In genomic region chr13:99985886-99986527, GRCh38 we compare ENCODE assay signal across 10 cellular contexts. TPM values are rescaled to one million over a fixed set of nuclear protein-coding genes. Genes with fewer than 3 reads are reported as not detected.
DNase-seq lines count a peak whose midpoint lies in the region; ATAC-seq, FAIRE-seq and TF ChIP-seq lines count a peak whose summit lies in the region.
"Had no signal": no experiment of that assay in that cellular context is flagged by ENCODE, and none has a peak within 500 bp of the region (broad histone marks: within the 10 kb centered on the region; RNA-seq: fewer than 3 reads in every experiment).

No MANE protein-coding gene starts in this region.

- H3K27ac Mint-ChIP-seq in CD8-positive, alpha-beta memory T cell, result peak overlapping the region in 6 of 8 donors; percentile 50 to 92 (median 68)
- H3K27ac Mint-ChIP-seq in astrocyte (ENCODE audit: unreplicated experiment), result peak overlapping the region; percentile 63

- peaks cover 75 to 77% of the 10 kb centered on the region in 2 donors for H3K27me3 Mint-ChIP-seq in CD8-positive, alpha-beta memory T cell
- peaks cover 73% of the 10 kb centered on the region for H3K27me3 Mint-ChIP-seq in astrocyte (ENCODE audit: low read depth, unreplicated experiment)

- no peaks in the 10 kb centered on the region for H3K79me1 ChIP-seq in mesendoderm (ENCODE audit: low read length)

- H3K9me3 ChIP-seq in CD8-positive, alpha-beta memory T cell (ENCODE audit: low read length), result peaks cover 8% of the 10 kb centered on the region
- H3K9me3 ChIP-seq in HCT116 (ENCODE audit: control insufficient read depth in 1 of 2, insufficient read depth in 1 of 2, low read depth in 1 of 2, low read length in 2 of 2) (no peaks in the 10 kb centered on the region), astrocyte (ENCODE audit: insufficient read depth, low read depth, low read length) (no peaks in the 10 kb centered on the region), ascending aorta (no peaks in the 10 kb centered on the region)

- H2AFZ ChIP-seq in HCT116 (ENCODE audit: low read depth, low read length, poor library complexity, severe bottlenecking), result no peak overlapping the region
- H2AFZ ChIP-seq in astrocyte (ENCODE audit: low read depth, low read length), result no peak overlapping the region

- no peak for ATAC-seq in HCT116

- no peak for FAIRE-seq in astrocyte (lab: Jason Lieb, UNC)

- peak overlapping the region; percentile 61 for H2BK5ac ChIP-seq in mesendoderm (ENCODE audit: low read length)

- no peaks in the 10 kb centered on the region for H3K36me3 ChIP-seq in CD8-positive, alpha-beta memory T cell (ENCODE audit: insufficient read depth, low read length)
- H3K36me3 ChIP-seq in HCT116 (ENCODE audit: control insufficient read depth in 1 of 2, insufficient read depth in 2 of 2, low read length in 2 of 2), result peaks cover 0 to 6% of the 10 kb centered on the region in 2 experiments; a peak in 2 of 4 replicates
- no peaks in the 10 kb centered on the region for H3K36me3 ChIP-seq in astrocyte (ENCODE audit: insufficient read depth, low read length)
- H3K36me3 ChIP-seq in mesendoderm (ENCODE audit: control insufficient read depth, insufficient read depth, low read length), result peaks cover 10% of the 10 kb centered on the region
- no peaks in the 10 kb centered on the region for H3K36me3 ChIP-seq in ascending aorta

- TSS peak; percentile 34 for BruUV-seq in HCT116 (replicated peaks; lab: Mats Ljungman, UMichigan)

- WGBS in mesendoderm (ENCODE audit: extremely low coverage, insufficient coverage, low lambda C conversion rate), result no CpG with 5 or more reads among the region's 15 CpGs

- H2BK15ac ChIP-seq in mesendoderm (replicated peaks; ENCODE audit: low read depth), result no peak overlapping the region

- no peak for TF ChIP-seq RAD21 in HCT116 (IDR thresholded peaks at IDR 0.05; ENCODE audit: low read depth)

- H2BK120ac ChIP-seq in mesendoderm (ENCODE audit: low read depth, low read length), result no peak overlapping the region

- TF ChIP-seq CTCF in HCT116 (IDR thresholded peaks at IDR 0.05 in 2 of 3, conservative IDR thresholded peaks at IDR 0.05 in 1 of 3; ENCODE audit: borderline replicate concordance in 1 of 3, insufficient read depth in 1 of 3, low read depth in 2 of 3, low read length in 2 of 3), result no peak
- TF ChIP-seq CTCF in astrocyte (IDR thresholded peaks at IDR 0.05; ENCODE audit: insufficient read depth, low read depth, low read length), result no peak
- no peak for TF ChIP-seq CTCF in ascending aorta (IDR thresholded peaks at IDR 0.05)

- H4K5ac ChIP-seq in mesendoderm (ENCODE audit: low read length), result no peak overlapping the region

- CTCF ChIA-PET in CD8-positive, alpha-beta memory T cell (lab: Charles Lee), result interaction anchor here (0.9 kb wide), 1 partner anchor 11 kb away, joined by 4 read pairs; no protein-coding TSS in a partner anchor
- CTCF ChIA-PET in HCT116 (lab: Charles Lee), result no interaction called here

- H2AK5ac ChIP-seq in mesendoderm (ENCODE audit: low read length), result no peak overlapping the region

- no peaks in the 10 kb centered on the region for H3K9me2 ChIP-seq in HCT116 (ENCODE audit: insufficient read depth)

- POLR2A ChIA-PET in CD8-positive, alpha-beta memory T cell (lab: Charles Lee), result interaction anchor here (0.5 to 1.2 kb wide), 2 partner anchors 12 to 40 kb away, joined by 3 read pairs; no protein-coding TSS in a partner anchor
- POLR2A ChIA-PET in HCT116 (lab: Charles Lee), result no interaction called here

- no peak overlapping the region for H3K27ac ChIP-seq in CD8-positive, alpha-beta memory T cell (ENCODE audit: low read depth, low read length)
- H3K27ac ChIP-seq in HCT116 (ENCODE audit: low read depth, low read length) (no peak overlapping the region), astrocyte (ENCODE audit: low read depth, low read length) (peak overlapping the region; percentile 15), mesendoderm (ENCODE audit: low read depth, low read length) (peak overlapping the region; percentile 54), ascending aorta (no peak overlapping the region)

- no peaks in the 10 kb centered on the region for H4K20me1 ChIP-seq in HCT116 (ENCODE audit: insufficient read depth)
- H4K20me1 ChIP-seq in astrocyte (ENCODE audit: insufficient read depth, low read length), result peaks cover 25% of the 10 kb centered on the region

- intact Hi-C loops in HCT116 (cut with micrococcal nuclease), result no loop called here
- intact Hi-C loops in ascending aorta (cut with DNase I), result loop anchor here (10.0 kb wide), 1 partner anchor 791 kb away; no protein-coding TSS in a partner anchor

- no peak for TF ChIP-seq POLR2A in HCT116 (IDR thresholded peaks at IDR 0.05; ENCODE audit: borderline replicate concordance, extremely low read depth, insufficient read depth, insufficient read length)

- no peak for DNase-seq in CD8-positive, alpha-beta memory T cell
- DNase-seq in HCT116 (ENCODE audit: low read depth, low spot score) (no peak), astrocyte (ENCODE audit: low read depth) (no peak), mesendoderm (no peak), NCI-H524 treated with DMSO at 0.1 percent for 48 hours (lab: John Stamatoyannopoulos, UW) (no peak), ascending aorta (ENCODE audit: low spot score in 2 of 2) (no peak)
- no peak for DNase-seq in NK-92 treated with Interleukin-12 subunit alpha and Interleukin-12 subunit beta, amount 100 ng/mL, for 24 hours (lab: John Stamatoyannopoulos, UW)
- DNase-seq: DMS153; effector memory CD4-positive, alpha-beta T cell; SW 1271 had no signal

- H3K4me3 ChIP-seq in CD8-positive, alpha-beta memory T cell (ENCODE audit: low read length), result no peak overlapping the region
- no peak overlapping the region for H3K4me3 ChIP-seq in HCT116 (replicated peaks in 1 of 2; ENCODE audit: low read depth in 1 of 2, low read length in 2 of 2)
- peak overlapping the region; percentile 20 for H3K4me3 ChIP-seq in astrocyte (ENCODE audit: insufficient read depth, low read depth, low read length)
- H3K4me3 ChIP-seq in mesendoderm (ENCODE audit: low read length), result peak overlapping the region; percentile 69
- no peak overlapping the region for H3K4me3 ChIP-seq in ascending aorta

- RAD21 ChIA-PET in HCT116 (lab: Charles Lee; ENCODE audit: low non-redundant PET in 1 of 2, low total read pairs in 2 of 2, uncharacterized antibody in 2 of 2, unreplicated experiment in 2 of 2), result no interaction called here

- peak overlapping the region; percentile 60 for H3K18ac ChIP-seq in mesendoderm (ENCODE audit: low read length)

- H4K8ac ChIP-seq in mesendoderm (ENCODE audit: low read depth, low read length), result no peak overlapping the region

- H3K27me3 ChIP-seq in CD8-positive, alpha-beta memory T cell (ENCODE audit: insufficient read depth, low read length, poor library complexity, severe bottlenecking), result peaks cover 77% of the 10 kb centered on the region
- H3K27me3 ChIP-seq in HCT116 (ENCODE audit: insufficient read depth, low read length), result no peaks in the 10 kb centered on the region
- H3K27me3 ChIP-seq in astrocyte (ENCODE audit: insufficient read depth, low read length), result peaks cover 45% of the 10 kb centered on the region
- no peaks in the 10 kb centered on the region for H3K27me3 ChIP-seq in mesendoderm (ENCODE audit: insufficient read depth, low read length, poor library complexity)
- H3K27me3 ChIP-seq in ascending aorta, result peaks cover 62% of the 10 kb centered on the region

- H3K4ac ChIP-seq in mesendoderm (ENCODE audit: low read depth, low read length), result no peak overlapping the region

- H3K79me2 ChIP-seq in HCT116 (ENCODE audit: insufficient read depth, low read length) (peaks cover 32% of the 10 kb centered on the region), astrocyte (ENCODE audit: insufficient read depth, low read length) (peaks cover 57% of the 10 kb centered on the region), mesendoderm (ENCODE audit: control insufficient read depth, insufficient read depth, low read length) (peaks cover 41% of the 10 kb centered on the region)

- H3K4me2 ChIP-seq in HCT116 (ENCODE audit: low read length), result no peak overlapping the region
- peak overlapping the region; percentile 77 for H3K4me2 ChIP-seq in astrocyte (ENCODE audit: low read length)
- H3K4me2 ChIP-seq in mesendoderm (ENCODE audit: low read length), result peak overlapping the region; percentile 31

- peaks cover 0 to 4% (median 0%) of the 10 kb centered on the region in 3 donors for H3K36me3 Mint-ChIP-seq in CD8-positive, alpha-beta memory T cell
- H3K36me3 Mint-ChIP-seq in astrocyte (ENCODE audit: low read depth, unreplicated experiment), result no peaks in the 10 kb centered on the region

- H3K56ac ChIP-seq in mesendoderm (ENCODE audit: low read length), result peak overlapping the region; percentile 86

- H3K9me3 Mint-ChIP-seq in CD8-positive, alpha-beta memory T cell, result peaks cover 9 to 47% (median 41%) of the 10 kb centered on the region in 5 donors
- H3K9me3 Mint-ChIP-seq in astrocyte (ENCODE audit: unreplicated experiment), result peaks cover 21% of the 10 kb centered on the region

- peaks cover 24% of the 10 kb centered on the region for H3K4me1 ChIP-seq in CD8-positive, alpha-beta memory T cell (ENCODE audit: insufficient read depth, low read length)
- peaks cover 12 to 14% of the 10 kb centered on the region in 2 experiments for H3K4me1 ChIP-seq in HCT116 (ENCODE audit: control insufficient read depth in 1 of 2, insufficient read depth in 2 of 2, low read length in 2 of 2)
- H3K4me1 ChIP-seq in astrocyte (ENCODE audit: insufficient read depth, low read length), result peaks cover 9% of the 10 kb centered on the region
- H3K4me1 ChIP-seq in mesendoderm (ENCODE audit: control insufficient read depth, low read depth, low read length), result peaks cover 8% of the 10 kb centered on the region
- H3K4me1 ChIP-seq in ascending aorta, result peaks cover 3 to 4% of the 10 kb centered on the region in 2 donors

- no peak overlapping the region for H3K23ac ChIP-seq in mesendoderm (ENCODE audit: low read length)

- H3K4me3 Mint-ChIP-seq in CD8-positive, alpha-beta memory T cell, result peak overlapping the region in 5 of 7 donors; percentile 43 to 76 (median 58)
- peak overlapping the region; percentile 64 for H3K4me3 Mint-ChIP-seq in astrocyte (ENCODE audit: unreplicated experiment)

- H3K9ac ChIP-seq in HCT116 (ENCODE audit: low read length), result no peak overlapping the region
- peak overlapping the region; percentile 64 for H3K9ac ChIP-seq in astrocyte (ENCODE audit: low read length)
- H3K9ac ChIP-seq in mesendoderm (ENCODE audit: low read length), result peak overlapping the region; percentile 92

- peaks cover 12 to 42% (median 38%) of the 10 kb centered on the region in 3 donors for H3K4me1 Mint-ChIP-seq in CD8-positive, alpha-beta memory T cell
- H3K4me1 Mint-ChIP-seq in astrocyte (ENCODE audit: low read depth, unreplicated experiment), result peaks cover 4% of the 10 kb centered on the region

RNA-seq across cellular contexts. Expression of gene ZIC2, which starts 4.4 kb away (rescaled TPM):
- not detected for total RNA-seq in CD8-positive, alpha-beta memory T cell
- not detected for polyA plus RNA-seq in CD8-positive, alpha-beta memory T cell
- total RNA-seq in HCT116 (2021; ENCODE audit: unreplicated experiment), result 44.4 TPM
- polyA plus RNA-seq in HCT116 (2012), result 15.1 and 15.3 TPM in 2 replicates
- 0.60 and 1.8 TPM in 2 replicates for total RNA-seq in astrocyte
- 230 TPM for polyA plus RNA-seq in mesendoderm (2013, experiment 1 of 2)
- 222 TPM for polyA plus RNA-seq in mesendoderm (2013, experiment 2 of 2)
- total RNA-seq in ascending aorta, result not detected

RNA-seq across cellular contexts. Expression of gene ZIC5, which starts 14.4 kb away (rescaled TPM):
- not detected for total RNA-seq in CD8-positive, alpha-beta memory T cell
- polyA plus RNA-seq in CD8-positive, alpha-beta memory T cell, result not detected
- total RNA-seq in HCT116 (2021; ENCODE audit: unreplicated experiment) (10.3 TPM), astrocyte (0.17 and 0.27 TPM in 2 replicates), ascending aorta (not detected)
- polyA plus RNA-seq in HCT116 (2012), result 3.1 and 3.7 TPM in 2 replicates
- 10.9 TPM for polyA plus RNA-seq in mesendoderm (2013, experiment 1 of 2)
- 11.0 TPM for polyA plus RNA-seq in mesendoderm (2013, experiment 2 of 2)

Comparison
In these comparisons a context has a peak if more than half of its experiments do, and no peak if none do; other contexts are left out.
1. H3K27ac ChIP-seq: peak in astrocyte (single experiment) and mesendoderm (single experiment); none in CD8-positive, alpha-beta memory T cell (single experiment), HCT116 (single experiment) and ascending aorta (0 of 2).
2. H3K4me3 ChIP-seq: peak in astrocyte (single experiment) and mesendoderm (single experiment); none in CD8-positive, alpha-beta memory T cell (single experiment), HCT116 (0 of 2) and ascending aorta (0 of 2).
3. RNA of gene ZIC2, which starts 4.4 kb away (total RNA-seq): 44.4 TPM in HCT116 (single experiment); 0.60 to 1.8 TPM in astrocyte, not detected in CD8-positive, alpha-beta memory T cell and not detected in ascending aorta (single experiment); every median in the first group is over 10 times any median in the second.